In genomic region chr12:1099618-1100017, GRCh38 we compare ENCODE assay signal across 5 cellular contexts.
A peak's percentile ranks its signal among the peaks of the same experiment; 100 is the strongest.
DNase-seq lines count a peak whose midpoint lies in the region; ATAC-seq, FAIRE-seq and TF ChIP-seq lines count a peak whose summit lies in the region.
"Not testable (repeated sequence)": the region's sequence is repeated elsewhere in the genome, so short reads cannot be mapped to it uniquely, and the experiment has no call there.

No MANE protein-coding gene starts in this region.

- BruUV-seq in GM12878 (replicated peaks; lab: Mats Ljungman, UMichigan): not testable (repeated sequence)

- not testable (repeated sequence) for H3K9ac ChIP-seq in KMS-11; GM12878 (ENCODE audit: control insufficient read depth, insufficient read depth, low read length)

- not testable (repeated sequence) for H3K27me3 Mint-ChIP-seq in activated CD4-positive, alpha-beta T cell treated with anti-CD3 and anti-CD28 coated beads for 36 hours; activated T-helper 17 cell treated with anti-CD3 and anti-CD28 coated beads, Interleukin-2, amount 50 U/mL, for 72 hours

- not testable (repeated sequence) for TF ChIP-seq RAD21 in GM12878 (IDR thresholded peaks at IDR 0.05; ENCODE audit: insufficient read depth, low read depth, low read length)

- CTCF ChIA-PET in activated CD4-positive, alpha-beta T cell treated with anti-CD3 and anti-CD28 coated beads for 36 hours (lab: Charles Lee): interaction anchor here (0.6 to 13.0 kb wide), 4 partner anchors 18 to 508 kb away, joined by 3 to 95 read pairs (median 4); no protein-coding TSS in a partner anchor
- CTCF ChIA-PET in GM12878 (lab: Yijun Ruan, JAX): interaction anchor here (8.5 kb wide), 1 partner anchor 18 kb away, joined by 61 read pairs; no protein-coding TSS in a partner anchor

- not testable (repeated sequence) for TF ChIP-seq CTCF in KMS-11 (conservative IDR thresholded peaks at IDR 0.05; ENCODE audit: low read depth, low read length); GM12878 (IDR thresholded peaks at IDR 0.05 in 2 of 3, conservative IDR thresholded peaks at IDR 0.05 in 1 of 3; ENCODE audit: control insufficient read depth in 2 of 3, extremely low read depth in 1 of 3, insufficient read depth in 1 of 3, low read depth in 3 of 3, low read length in 3 of 3); hepatocyte (IDR thresholded peaks at IDR 0.05; ENCODE audit: poor library complexity)

- intact Hi-C loops in activated CD4-positive, alpha-beta T cell treated with anti-CD3 and anti-CD28 coated beads for 36 hours (cut with DNase I, micrococcal nuclease): loop anchor here (1.0 to 10.0 kb wide), 4 partner anchors 17 to 535 kb away; partner anchors contain the start of genes ERC1 (in 1 of the 2) and RAD52 (in 1 of the 2)
- intact Hi-C loops in GM12878 (cut with micrococcal nuclease; ENCODE audit: unreplicated experiment): not testable (repeated sequence)

- not testable (repeated sequence) for H2AFZ ChIP-seq in KMS-11 (ENCODE audit: low read depth); GM12878 (ENCODE audit: control insufficient read depth, low read depth, low read length); hepatocyte

- H3K36me3 Mint-ChIP-seq in activated CD4-positive, alpha-beta T cell treated with anti-CD3 and anti-CD28 coated beads for 36 hours (ENCODE audit: low read depth); activated T-helper 17 cell treated with anti-CD3 and anti-CD28 coated beads, Interleukin-2, amount 50 U/mL, for 72 hours (ENCODE audit: low read depth): not testable (repeated sequence)

- peak; percentile 43 for ATAC-seq in activated CD4-positive, alpha-beta T cell treated with anti-CD3 and anti-CD28 coated beads for 36 hours
- peak; percentile 59 for ATAC-seq in activated T-helper 17 cell treated with anti-CD3 and anti-CD28 coated beads, Interleukin-2, amount 50 U/mL, for 72 hours (replicated peaks)
- peak; percentile 38 for ATAC-seq in GM12878

- not testable (repeated sequence) for DNase-seq in activated CD4-positive, alpha-beta T cell treated with anti-CD3 and anti-CD28 coated beads for 36 hours; GM12878 (ENCODE audit: low read depth, low spot score); hepatocyte (ENCODE audit: low spot score)

- not testable (repeated sequence) for H3K9me2 ChIP-seq in hepatocyte (replicated peaks; ENCODE audit: insufficient read depth)

- TF ChIP-seq POLR2A in GM12878 (IDR thresholded peaks at IDR 0.05; ENCODE audit: low read depth, low read length): not testable (repeated sequence)

- H3K27me3 ChIP-seq in KMS-11 (ENCODE audit: insufficient read depth, low read depth); GM12878 (replicated peaks in 1 of 2; ENCODE audit: control insufficient read depth in 2 of 2, insufficient read depth in 2 of 2, low read length in 1 of 2); hepatocyte: not testable (repeated sequence)

- H4K20me1 ChIP-seq in KMS-11 (ENCODE audit: insufficient read depth); GM12878 (ENCODE audit: control insufficient read depth, insufficient read depth); hepatocyte (ENCODE audit: insufficient read depth, poor library complexity, severe bottlenecking): not testable (repeated sequence)

- POLR2A ChIA-PET in activated CD4-positive, alpha-beta T cell treated with anti-CD3 and anti-CD28 coated beads for 36 hours (lab: Charles Lee): interaction anchor here (0.6 kb wide), 1 partner anchor 281 kb away, joined by 7 read pairs; no protein-coding TSS in a partner anchor
- POLR2A ChIA-PET in GM12878 (lab: Charles Lee): not testable (repeated sequence)

- peaks cover 41% of the 10 kb centered on the region for H3K79me2 ChIP-seq in KMS-11 (ENCODE audit: insufficient read depth, low read depth)
- not testable (repeated sequence) for H3K79me2 ChIP-seq in GM12878 (ENCODE audit: control insufficient read depth, insufficient read depth, low read length)
- H3K79me2 ChIP-seq in hepatocyte: peaks cover 62% of the 10 kb centered on the region

- H3K4me1 Mint-ChIP-seq in activated CD4-positive, alpha-beta T cell treated with anti-CD3 and anti-CD28 coated beads for 36 hours: peaks cover 60% of the 10 kb centered on the region
- peaks cover 30% of the 10 kb centered on the region for H3K4me1 Mint-ChIP-seq in activated T-helper 17 cell treated with anti-CD3 and anti-CD28 coated beads, Interleukin-2, amount 50 U/mL, for 72 hours

- H3K4me3 Mint-ChIP-seq in activated CD4-positive, alpha-beta T cell treated with anti-CD3 and anti-CD28 coated beads for 36 hours: not testable (repeated sequence)
- H3K4me3 Mint-ChIP-seq in activated T-helper 17 cell treated with anti-CD3 and anti-CD28 coated beads, Interleukin-2, amount 50 U/mL, for 72 hours: peak overlapping the region; percentile 44

- H3K4me3 ChIP-seq in KMS-11 (IDR thresholded peaks at IDR 0.05; ENCODE audit: insufficient read depth, low read depth, low read length); GM12878; hepatocyte: not testable (repeated sequence)

- H3K4me2 ChIP-seq in KMS-11: peak overlapping the region; percentile 43
- H3K4me2 ChIP-seq in GM12878 (ENCODE audit: control insufficient read depth, insufficient read depth): peak overlapping the region; percentile 81; the same call in 1 of the 2 replicates
- H3K4me2 ChIP-seq in hepatocyte: not testable (repeated sequence)

- H3K9me3 Mint-ChIP-seq in activated CD4-positive, alpha-beta T cell treated with anti-CD3 and anti-CD28 coated beads for 36 hours (ENCODE audit: low read depth); activated T-helper 17 cell treated with anti-CD3 and anti-CD28 coated beads, Interleukin-2, amount 50 U/mL, for 72 hours: not testable (repeated sequence)

- RAD21 ChIA-PET in GM12878 (lab: Charles Lee; ENCODE audit: unreplicated experiment): interaction anchor here (2.9 to 3.3 kb wide), 2 partner anchors 9 to 18 kb away, joined by 9 to 23 read pairs; no protein-coding TSS in a partner anchor

- H3K4me1 ChIP-seq in KMS-11 (ENCODE audit: low read depth, poor library complexity, severe bottlenecking): peaks cover 61% of the 10 kb centered on the region
- peaks cover 22% of the 10 kb centered on the region for H3K4me1 ChIP-seq in GM12878 (ENCODE audit: control insufficient read depth, insufficient read depth, low read length)
- H3K4me1 ChIP-seq in hepatocyte (ENCODE audit: insufficient read depth): not testable (repeated sequence)

- SMC1A ChIA-PET in GM12878 (lab: Charles Lee; ENCODE audit: uncharacterized antibody, unreplicated experiment): interaction anchor here (0.9 to 2.1 kb wide), 6 partner anchors 8 to 483 kb away, joined by 3 to 7 read pairs (median 4); no protein-coding TSS in a partner anchor

- H3K36me3 ChIP-seq in KMS-11 (ENCODE audit: insufficient read depth); GM12878 (ENCODE audit: control insufficient read depth in 2 of 2, insufficient read depth in 2 of 2, low read length in 1 of 2); hepatocyte (replicated peaks; ENCODE audit: insufficient read depth, low read depth): not testable (repeated sequence)

- not testable (repeated sequence) for H3K9me3 ChIP-seq in GM12878 (replicated peaks; ENCODE audit: control insufficient read depth, insufficient read depth, low read length); hepatocyte (ENCODE audit: low read depth)

- 100% methylated on average over 1 of the region's 2 CpGs for WGBS in GM12878 (ENCODE audit: insufficient coverage, insufficient replicate concordance, low lambda C conversion rate, missing lambda C conversion rate)
- 100% methylated on average over 1 of the region's 2 CpGs for WGBS in hepatocyte (ENCODE audit: low lambda C conversion rate, missing lambda C conversion rate)

- in situ Hi-C loops in GM12878 (cut with MboI): loop anchor here (5.0 kb wide), 1 partner anchor 532 kb away; no protein-coding TSS in a partner anchor

- H3K27ac ChIP-seq in KMS-11 (peak overlapping the region; percentile 44; the same call in 1 of the 2 replicates), hepatocyte (peak overlapping the region; percentile 47)
- H3K27ac ChIP-seq in GM12878 (ENCODE audit: control insufficient read depth, insufficient read depth): not testable (repeated sequence)

- not testable (repeated sequence) for TF ChIP-seq EP300 in GM12878 (IDR thresholded peaks at IDR 0.05; ENCODE audit: borderline replicate concordance in 1 of 2, control insufficient read depth in 1 of 2, low read depth in 2 of 2, low read length in 2 of 2)

- not testable (repeated sequence) for H3K27ac Mint-ChIP-seq in activated CD4-positive, alpha-beta T cell treated with anti-CD3 and anti-CD28 coated beads for 36 hours
- H3K27ac Mint-ChIP-seq in activated T-helper 17 cell treated with anti-CD3 and anti-CD28 coated beads, Interleukin-2, amount 50 U/mL, for 72 hours: peak overlapping the region; percentile 84

- not testable (repeated sequence) for FAIRE-seq in GM12878 (lab: Jason Lieb, UNC)
